ENCODE assay signal across 1 cellular context in genomic region chr2:108585446-108585845, GRCh38.
TF ChIP-seq lines count a peak whose summit lies in the region.

No MANE protein-coding gene starts in this region.

TF ChIP-seq in WTC11, 78 proteins besides CTCF, POLR2A, EP300 and RAD21 (continued from another document):
- TF ChIP-seq CDX4 (CRISPR knock-in tag; IDR thresholded peaks at IDR 0.05; ENCODE audit: borderline replicate concordance) = no peak
- TF ChIP-seq IRF2 (CRISPR knock-in tag; IDR thresholded peaks at IDR 0.05; ENCODE audit: borderline replicate concordance, low read depth) = no peak
